9 cellular contexts compared by ENCODE assay signal in the genomic region with DNA sequence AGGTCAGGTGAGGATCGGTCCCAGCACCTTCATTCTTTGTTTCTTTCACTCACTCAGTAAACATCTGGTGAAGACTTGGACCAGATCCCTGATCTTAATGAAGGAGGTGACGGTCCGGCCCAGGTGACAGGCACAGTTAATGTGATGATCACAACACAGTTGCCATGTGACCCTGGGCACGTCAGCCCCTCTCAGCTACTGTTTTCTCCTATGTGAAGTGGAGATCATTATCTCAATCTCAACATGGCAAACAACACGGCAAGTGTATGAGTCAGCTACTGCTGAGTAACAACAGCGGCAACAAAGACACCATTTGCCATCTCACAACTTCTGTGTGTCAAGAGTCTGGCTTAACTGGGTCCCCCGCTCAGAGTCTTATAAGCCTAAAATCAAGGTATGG.
DNase-seq lines count a peak whose midpoint lies in the region; ATAC-seq, FAIRE-seq and TF ChIP-seq lines count a peak whose summit lies in the region.
"Had no signal": no experiment of that assay in that cellular context is flagged by ENCODE, and none has a peak within 500 bp of the region (broad histone marks: within the 10 kb centered on the region; RNA-seq: fewer than 3 reads in every experiment).

No MANE protein-coding gene starts in this region.

- H3K4me1 ChIP-seq in right atrium auricular region (peaks cover 0 to 38% of the 10 kb centered on the region in 2 donors), astrocyte (ENCODE audit: insufficient read depth, low read length) (peaks cover 16% of the 10 kb centered on the region), mesenchymal stem cell (ENCODE audit: control insufficient read depth, insufficient read depth, low read depth, low read length) (peaks cover 31% of the 10 kb centered on the region), vagina (peaks cover 16% of the 10 kb centered on the region)

- intact Hi-C loops in Right ventricle myocardium superior (cut with DNase I) (no loop called here), vagina (cut with DNase I) (no loop called here)

- no peaks in the 10 kb centered on the region for H3K79me2 ChIP-seq in astrocyte (ENCODE audit: insufficient read depth, low read length)

- no peak overlapping the region for H4K91ac ChIP-seq in mesenchymal stem cell (ENCODE audit: low read length)

- H3K79me1 ChIP-seq in mesenchymal stem cell (replicated peaks; ENCODE audit: low read length, poor library complexity, severe bottlenecking): no peaks in the 10 kb centered on the region

- peak overlapping the region; percentile 33 for H2AK5ac ChIP-seq in mesenchymal stem cell (ENCODE audit: low read length, severe bottlenecking)

- H3K23ac ChIP-seq in mesenchymal stem cell (ENCODE audit: low read length in 2 of 2): no peak overlapping the region

- no peak overlapping the region for H3K4ac ChIP-seq in mesenchymal stem cell (ENCODE audit: low read depth in 1 of 2, low read length in 2 of 2)

- peak overlapping the region; percentile 29 to 37 for H2BK12ac ChIP-seq in mesenchymal stem cell (ENCODE audit: low read length in 2 of 2)

- TF ChIP-seq CTCF in right atrium auricular region (IDR thresholded peaks at IDR 0.05): no peak
- no peak for TF ChIP-seq CTCF in astrocyte (IDR thresholded peaks at IDR 0.05; ENCODE audit: insufficient read depth, low read depth, low read length)
- TF ChIP-seq CTCF in vagina (IDR thresholded peaks at IDR 0.05): no peak
- no peak for TF ChIP-seq CTCF in GM20000 (IDR thresholded peaks at IDR 0.05; ENCODE audit: extremely low read depth, missing control alignments)

- H3K14ac ChIP-seq in mesenchymal stem cell (ENCODE audit: low read length in 2 of 2): no peak overlapping the region

- no peak overlapping the region for H3K4me3 ChIP-seq in right atrium auricular region
- H3K4me3 ChIP-seq in astrocyte (ENCODE audit: insufficient read depth, low read depth, low read length): no peak overlapping the region
- no peak overlapping the region for H3K4me3 ChIP-seq in mesenchymal stem cell (ENCODE audit: insufficient read depth in 1 of 2, low read depth in 1 of 2, low read length in 2 of 2)
- no peak overlapping the region for H3K4me3 ChIP-seq in vagina

- H2BK120ac ChIP-seq in mesenchymal stem cell (ENCODE audit: low read depth, low read length): no peak overlapping the region

- 65% methylated on average over 7 of the region's 7 CpGs for WGBS in mesenchymal stem cell

- no peak overlapping the region for H4K8ac ChIP-seq in mesenchymal stem cell (ENCODE audit: low read length)

- no peak overlapping the region for H2BK15ac ChIP-seq in mesenchymal stem cell (ENCODE audit: low read depth, poor library complexity, severe bottlenecking)

- H2AFZ ChIP-seq in astrocyte (ENCODE audit: low read depth, low read length) (no peak overlapping the region), mesenchymal stem cell (ENCODE audit: low read depth, low read length) (no peak overlapping the region)

- no peak for ATAC-seq in Right ventricle myocardium superior (ENCODE audit: poor library complexity)
- ATAC-seq in esophagus mucosa: no peak

- no peak overlapping the region for H2BK5ac ChIP-seq in mesenchymal stem cell (ENCODE audit: low read depth, low read length, poor library complexity, severe bottlenecking)

- H3K27ac Mint-ChIP-seq in astrocyte (ENCODE audit: unreplicated experiment): peak overlapping the region; percentile 100

- no peaks in the 10 kb centered on the region for H3K27me3 Mint-ChIP-seq in astrocyte (ENCODE audit: low read depth, unreplicated experiment)

- H3K36me3 ChIP-seq in right atrium auricular region (no peaks in the 10 kb centered on the region), astrocyte (ENCODE audit: insufficient read depth, low read length) (no peaks in the 10 kb centered on the region), mesenchymal stem cell (ENCODE audit: control insufficient read depth in 1 of 2, insufficient read depth in 2 of 2, low read depth in 1 of 2, low read length in 2 of 2) (peaks cover 0 to 3% of the 10 kb centered on the region in 2 experiments), vagina (no peaks in the 10 kb centered on the region)

- H3K4me2 ChIP-seq in astrocyte (ENCODE audit: low read length) (peak overlapping the region; percentile 50), mesenchymal stem cell (ENCODE audit: low read length, poor library complexity, severe bottlenecking) (peak overlapping the region; percentile 17)

- H3K27me3 ChIP-seq in right atrium auricular region (no peaks in the 10 kb centered on the region), astrocyte (ENCODE audit: insufficient read depth, low read length) (no peaks in the 10 kb centered on the region), mesenchymal stem cell (ENCODE audit: control insufficient read depth in 1 of 2, insufficient read depth in 1 of 2, low read length in 2 of 2) (peaks cover 0 to 6% of the 10 kb centered on the region in 2 experiments), vagina (no peaks in the 10 kb centered on the region)

- FAIRE-seq in astrocyte (lab: Jason Lieb, UNC): no peak
- FAIRE-seq: D721Med had no signal

- H4K20me1 ChIP-seq in astrocyte (ENCODE audit: insufficient read depth, low read length): no peaks in the 10 kb centered on the region

- H3K18ac ChIP-seq in mesenchymal stem cell (ENCODE audit: low read depth in 1 of 2, low read length in 2 of 2): no peak overlapping the region

- H3K36me3 Mint-ChIP-seq in astrocyte (ENCODE audit: low read depth, unreplicated experiment): peaks cover 3% of the 10 kb centered on the region

- H3K27ac ChIP-seq in right atrium auricular region (peak overlapping the region; percentile 80 to 92), astrocyte (ENCODE audit: low read depth, low read length) (peak overlapping the region; percentile 89), mesenchymal stem cell (ENCODE audit: low read length, poor library complexity, severe bottlenecking) (peak overlapping the region; percentile 84), vagina (peak overlapping the region; percentile 63)

- H3K4me1 Mint-ChIP-seq in astrocyte (ENCODE audit: low read depth, unreplicated experiment): peaks cover 13% of the 10 kb centered on the region

- TF ChIP-seq POLR2A in vagina (IDR thresholded peaks at IDR 0.05): no peak

- DNase-seq in right atrium auricular region (ENCODE audit: low spot score) (no peak), Right ventricle myocardium superior (no peak), astrocyte (ENCODE audit: low read depth) (peak; percentile 56), mesenchymal stem cell (peak; percentile 62), vagina (ENCODE audit: extremely low spot score in 2 of 2) (no peak), AG20443 (ENCODE audit: low spot score) (no peak), GM20000 (ENCODE audit: low spot score) (no peak)

- H3K9me3 Mint-ChIP-seq in astrocyte (ENCODE audit: unreplicated experiment): peaks cover 24% of the 10 kb centered on the region

- peak overlapping the region; percentile 40 for H3K4me3 Mint-ChIP-seq in astrocyte (ENCODE audit: unreplicated experiment)

- H3K9me3 ChIP-seq in right atrium auricular region (peaks cover 6 to 7% of the 10 kb centered on the region in 2 donors), astrocyte (ENCODE audit: insufficient read depth, low read depth, low read length) (peaks cover 15% of the 10 kb centered on the region), mesenchymal stem cell (ENCODE audit: control insufficient read depth, low read length) (peaks cover 12% of the 10 kb centered on the region), vagina (peaks cover 6% of the 10 kb centered on the region)

- H3K9ac ChIP-seq in astrocyte (ENCODE audit: low read length) (peak overlapping the region; percentile 56), mesenchymal stem cell (ENCODE audit: low read length) (peak overlapping the region; percentile 62)

Comparison
In these comparisons a context has a peak if more than half of its experiments do, and no peak if none do; other contexts are left out.
1. DNase-seq: peak in astrocyte (single experiment) and mesenchymal stem cell (single experiment); none in right atrium auricular region (single experiment), Right ventricle myocardium superior (single experiment), vagina (0 of 2), AG20443 (single experiment) and GM20000 (single experiment).
2. Peak in every context shown above with its lines, with median percentiles within 50 percentile points of each other: H3K27ac ChIP-seq.